24 cellular contexts compared by ENCODE assay signal in genomic region chr6:20866038-20866437, GRCh38.
A peak's percentile ranks its signal among the peaks of the same experiment; 100 is the strongest.
DNase-seq lines count a peak whose midpoint lies in the region; ATAC-seq and TF ChIP-seq lines count a peak whose summit lies in the region.
"Had no signal": no experiment of that assay in that cellular context is flagged by ENCODE, and none has a peak within 500 bp of the region (broad histone marks: within the 10 kb centered on the region; RNA-seq: fewer than 3 reads in every experiment).

No MANE protein-coding gene starts in this region.

- H3K4me3 ChIP-seq in IMR-90 (ENCODE audit: insufficient read depth, low read depth, low read length) (no peak overlapping the region), WERI-Rb-1 (ENCODE audit: low read depth, low read length) (no peak overlapping the region), liver (ENCODE audit: low read depth in 1 of 3, low read length in 3 of 3) (peak overlapping the region in 1 of 3 donors; percentile 23), upper lobe of left lung (no peak overlapping the region)
- H3K4me3 ChIP-seq: gastrocnemius medialis, GM12878, HAP-1, MG63, vagina had no signal

- peak overlapping the region; percentile 9; the same call in 1 of the 2 replicates for H3K18ac ChIP-seq in IMR-90 (ENCODE audit: low read depth, low read length)

- ATAC-seq in IMR-90 (ENCODE audit: low read depth) (no peak), HG03097 (IDR thresholded peaks at IDR 0.05; ENCODE audit: low FRiP score, unreplicated experiment) (no peak), GM18868 (IDR thresholded peaks at IDR 0.05; ENCODE audit: unreplicated experiment) (no peak), upper lobe of left lung (ENCODE audit: low FRiP score in 2 of 2) (no peak)
- ATAC-seq: esophagus mucosa; gastrocnemius medialis; GM12878; natural killer cell; SK-N-SH treated with all-trans-retinoic acid at 6 μM for 48 hours; stimulated activated effector memory CD8-positive, alpha-beta T cell treated with anti-CD3 and anti-CD28 coated beads, Interleukin-12 subunit alpha, Interleukin-12 subunit beta, amount 100 ng/mL, for 72 hours had no signal

- H4K8ac ChIP-seq in IMR-90 (ENCODE audit: low read depth in 2 of 2, low read length in 2 of 2): no peak overlapping the region

- H3K9ac ChIP-seq in IMR-90 (ENCODE audit: low read depth, low read length) (no peak overlapping the region), liver (ENCODE audit: low read depth in 1 of 2, low read length in 2 of 2) (no peak overlapping the region)

- H2BK20ac ChIP-seq in IMR-90 (ENCODE audit: low read depth, low read length): no peak overlapping the region

- BruUV-seq in IMR-90 (replicated peaks; lab: Mats Ljungman, UMichigan): no TSS peak

- H4K5ac ChIP-seq in IMR-90 (ENCODE audit: low read depth, low read length): no peak overlapping the region

- CTCF ChIA-PET in IMR-90 (lab: Yijun Ruan, JAX): interaction anchor here (1.4 kb wide), 1 partner anchor 723 kb away, joined by 5 read pairs; no protein-coding TSS in a partner anchor

- H3K27ac ChIP-seq in IMR-90 (ENCODE audit: insufficient read depth, low read length): no peak overlapping the region
- peak overlapping the region; percentile 66 for H3K27ac ChIP-seq in WERI-Rb-1
- H3K27ac ChIP-seq in liver (ENCODE audit: low read depth in 1 of 2, low read length in 2 of 2): peak overlapping the region; percentile 51 to 73
- H3K27ac ChIP-seq in upper lobe of left lung: no peak overlapping the region
- H3K27ac ChIP-seq: C4-2B, gastrocnemius medialis, RWPE1, vagina had no signal

- no peak overlapping the region for H4K91ac ChIP-seq in IMR-90 (ENCODE audit: insufficient read depth, low read depth, low read length)

- no peak overlapping the region for H3K56ac ChIP-seq in IMR-90 (ENCODE audit: extremely low read depth, insufficient read depth, low read length)

- no CpG with 5 or more reads among the region's 1 CpG for WGBS in IMR-90 (ENCODE audit: extremely low coverage in 2 of 2, insufficient read length in 1 of 2), 2 experiments
- 40% methylated on average over 1 of the region's 1 CpG for WGBS in liver
- WGBS in upper lobe of left lung, 2 donors: 86 to 100% methylated on average over 1 of the region's 1 CpG

- no peak overlapping the region for H2BK5ac ChIP-seq in IMR-90 (ENCODE audit: low read depth, low read length, poor library complexity, severe bottlenecking)

- DNase-seq in DMS79 (lab: John Stamatoyannopoulos, UW): peak; percentile 69
- DNase-seq in IMR-90: no peak
- DNase-seq in WERI-Rb-1: no peak
- DNase-seq in H4 (ENCODE audit: low spot score): no peak
- no peak for DNase-seq in upper lobe of left lung
- DNase-seq: activated CD4-positive, alpha-beta memory T cell treated with anti-CD3 and anti-CD28 coated beads, Interleukin-2, amount 10 ng/mL, durations not matched to agents 7 days and 5 days; activated naive CD4-positive, alpha-beta T cell; activated T-cell treated with anti-CD3 and anti-CD28 coated beads for 4 hours; amniotic stem cell; gastrocnemius medialis; MG63; natural killer cell; NCI-H187 treated with DMSO at 0.1 percent for 48 hours had no signal

- H3K36me3 ChIP-seq in IMR-90 (ENCODE audit: control insufficient read depth, insufficient read depth, low read length) (no peaks in the 10 kb centered on the region), WERI-Rb-1 (no peaks in the 10 kb centered on the region), liver (ENCODE audit: control insufficient read depth in 4 of 4, insufficient read depth in 3 of 4, low read depth in 1 of 4, low read length in 3 of 4) (no peaks in the 10 kb centered on the region), upper lobe of left lung (no peaks in the 10 kb centered on the region)
- H3K36me3 ChIP-seq: gastrocnemius medialis, HAP-1, MG63, vagina had no signal

- no peak overlapping the region for H3K4me2 ChIP-seq in IMR-90 (ENCODE audit: low read depth, low read length)

- H2BK15ac ChIP-seq in IMR-90 (ENCODE audit: low read depth, low read length): no peak overlapping the region

- H4K20me1 ChIP-seq in IMR-90 (ENCODE audit: insufficient read depth, low read length): no peaks in the 10 kb centered on the region

- dilution Hi-C loops in IMR-90 (cut with HindIII; ENCODE audit: low sequenced_read_pairs, unreplicated experiment): no loop called here

- H2AK5ac ChIP-seq in IMR-90 (ENCODE audit: low read depth, low read length): no peak overlapping the region

- 0 out of 2 replicates have a peak overlapping the region, but pooled peaks have one; percentile 11 for H2BK120ac ChIP-seq in IMR-90 (ENCODE audit: low read depth, low read length)

- TF ChIP-seq CTCF in IMR-90 (conservative IDR thresholded peaks at IDR 0.05; ENCODE audit: low read depth, low read length) (no peak), WERI-Rb-1 (IDR thresholded peaks at IDR 0.05; ENCODE audit: low read depth, low read length) (no peak), liver (IDR thresholded peaks at IDR 0.05; ENCODE audit: low read depth, low read length, missing input control) (no peak), upper lobe of left lung (IDR thresholded peaks at IDR 0.05) (no peak)

- no peaks in the 10 kb centered on the region; a peak in 1 of 4 replicates for H3K79me1 ChIP-seq in IMR-90 (ENCODE audit: low read depth in 1 of 2, low read length in 2 of 2)

- no peak for TF ChIP-seq RAD21 in IMR-90 (IDR thresholded peaks at IDR 0.05; ENCODE audit: low read length)
- TF ChIP-seq RAD21 in liver (IDR thresholded peaks at IDR 0.05): no peak

- H3K9me1 ChIP-seq in IMR-90 (ENCODE audit: insufficient read depth, low read length): 0 out of 2 replicates have a peak, but pooled peaks cover 3% of the 10 kb centered on the region

- H3K4me1 ChIP-seq in IMR-90 (ENCODE audit: control insufficient read depth, insufficient read depth, low read length) (peaks cover 2% of the 10 kb centered on the region; the same call in 1 of the 2 replicates), liver (ENCODE audit: control insufficient read depth in 4 of 4, insufficient read depth in 4 of 4, low read length in 3 of 4) (peaks cover 0 to 23% (median 15%) of the 10 kb centered on the region in 4 donors), upper lobe of left lung (no peaks in the 10 kb centered on the region)
- H3K4me1 ChIP-seq: gastrocnemius medialis, vagina had no signal

- no peak overlapping the region for H3K23ac ChIP-seq in IMR-90 (ENCODE audit: low read depth, low read length)

- no peak for TF ChIP-seq EP300 in upper lobe of left lung (IDR thresholded peaks at IDR 0.05)

- intact Hi-C loops in IMR-90 (cut with micrococcal nuclease): no loop called here

- H3K9me3 ChIP-seq in IMR-90 (ENCODE audit: control insufficient read depth, insufficient read depth, low read length): no peaks in the 10 kb centered on the region
- H3K9me3 ChIP-seq in WERI-Rb-1 (ENCODE audit: severe bottlenecking): no peaks in the 10 kb centered on the region
- H3K9me3 ChIP-seq in liver (ENCODE audit: control insufficient read depth in 4 of 4, low read length in 3 of 4): no peaks in the 10 kb centered on the region
- no peaks in the 10 kb centered on the region for H3K9me3 ChIP-seq in upper lobe of left lung
- H3K9me3 ChIP-seq: gastrocnemius medialis, HAP-1, MG63, vagina had no signal

- no peak overlapping the region for H2AK9ac ChIP-seq in IMR-90 (replicated peaks; ENCODE audit: low read depth, low read length, poor library complexity)

- POLR2A ChIA-PET in IMR-90 (lab: Charles Lee; ENCODE audit: unreplicated experiment): interaction anchor here (0.6 kb wide), 1 partner anchor 390 kb away, joined by 3 read pairs; no protein-coding TSS in a partner anchor

- TF ChIP-seq POLR2A in IMR-90 (IDR thresholded peaks at IDR 0.05; ENCODE audit: low read depth, low read length) (no peak), upper lobe of left lung (IDR thresholded peaks at IDR 0.05) (no peak)

- H3K4ac ChIP-seq in IMR-90 (ENCODE audit: low read depth, low read length): no peak overlapping the region

- in situ Hi-C loops in IMR-90 (cut with MboI; ENCODE audit: low sequenced_read_pairs): no loop called here

- H3K14ac ChIP-seq in IMR-90 (replicated peaks; ENCODE audit: low read depth, low read length): no peak overlapping the region

- H3K27me3 ChIP-seq in IMR-90 (ENCODE audit: control insufficient read depth, insufficient read depth, low read length) (no peaks in the 10 kb centered on the region), WERI-Rb-1 (ENCODE audit: insufficient read depth, low read depth, severe bottlenecking) (no peaks in the 10 kb centered on the region), liver (ENCODE audit: control insufficient read depth in 4 of 4, insufficient read depth in 4 of 4, low read length in 3 of 4) (no peaks in the 10 kb centered on the region), upper lobe of left lung (no peaks in the 10 kb centered on the region)
- H3K27me3 ChIP-seq: gastrocnemius medialis, MG63, vagina had no signal

- H2AFZ ChIP-seq in IMR-90 (replicated peaks; ENCODE audit: low read length, poor library complexity): no peak overlapping the region

TF ChIP-seq in IMR-90, 13 proteins besides CTCF, POLR2A, EP300 and RAD21 (continues in another document):
- no peak for TF ChIP-seq MAZ (IDR thresholded peaks at IDR 0.05; ENCODE audit: borderline replicate concordance, low read depth, low read length)
- no peak for TF ChIP-seq CEBPB (IDR thresholded peaks at IDR 0.05; ENCODE audit: low read depth, low read length)
- TF ChIP-seq FOS (IDR thresholded peaks at IDR 0.05; ENCODE audit: low read depth, low read length): no peak
- no peak for TF ChIP-seq SMC3 (IDR thresholded peaks at IDR 0.05; ENCODE audit: low read depth, low read length)
- no peak for TF ChIP-seq CHD1 (IDR thresholded peaks at IDR 0.05; ENCODE audit: low read depth, low read length)
- no peak for TF ChIP-seq RCOR1 (IDR thresholded peaks at IDR 0.05; ENCODE audit: insufficient replicate concordance, low read length)

TF ChIP-seq in liver, 16 proteins besides CTCF, POLR2A, EP300 and RAD21 (continues in another document):
- TF ChIP-seq, protein P1, sequence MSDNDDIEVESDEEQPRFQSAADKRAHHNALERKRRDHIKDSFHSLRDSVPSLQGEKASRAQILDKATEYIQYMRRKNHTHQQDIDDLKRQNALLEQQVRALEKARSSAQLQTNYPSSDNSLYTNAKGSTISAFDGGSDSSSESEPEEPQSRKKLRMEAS (IDR thresholded peaks at IDR 0.05): no peak
- TF ChIP-seq HNF4G (IDR thresholded peaks at IDR 0.05): no peak
- TF ChIP-seq RXRA (IDR thresholded peaks at IDR 0.05): peak; percentile 35 to 74
- no peak for TF ChIP-seq EGR1 (IDR thresholded peaks at IDR 0.05; ENCODE audit: low read depth in 2 of 2)
- no peak for TF ChIP-seq SP1 (IDR thresholded peaks at IDR 0.05)
- no peak for TF ChIP-seq FOXA1 (IDR thresholded peaks at IDR 0.05)
- TF ChIP-seq ATF3 (IDR thresholded peaks at IDR 0.05): no peak
- no peak for TF ChIP-seq GABPA (IDR thresholded peaks at IDR 0.05 in 1 of 2, conservative IDR thresholded peaks at IDR 0.05 in 1 of 2)
- no peak for TF ChIP-seq TAF1 (conservative IDR thresholded peaks at IDR 0.05)
- peak in 1 of 2 donors; percentile 36 for TF ChIP-seq JUND (IDR thresholded peaks at IDR 0.05)
- peak; percentile 41 to 62 for TF ChIP-seq HNF4A (conservative IDR thresholded peaks at IDR 0.05)

Comparison
In these comparisons a context has a peak if more than half of its experiments do, and no peak if none do; other contexts are left out.
1. H3K27ac ChIP-seq: peak in WERI-Rb-1 (single experiment) and liver (2 of 2); none in IMR-90 (single experiment) and upper lobe of left lung (0 of 4).